Comparison of ENCODE assay signal across 9 cellular contexts in genomic region chr12:89950421-89950820, GRCh38.
DNase-seq lines count a peak whose midpoint lies in the region; ATAC-seq and TF ChIP-seq lines count a peak whose summit lies in the region.
"Had no signal": no experiment of that assay in that cellular context is flagged by ENCODE, and none has a peak within 500 bp of the region (broad histone marks: within the 10 kb centered on the region; RNA-seq: fewer than 3 reads in every experiment).

No MANE protein-coding gene starts in this region.

- no peak for DNase-seq in activated T-cell treated with anti-CD3 and anti-CD28 coated beads, Interleukin-2, amount 50 U/mL, for 4 hours
- DNase-seq in activated T-cell treated with anti-CD3 and anti-CD28 coated beads for 4 hours = no peak
- peak; percentile 28 for DNase-seq in cerebellum (ENCODE audit: low spot score)
- DNase-seq in upper lobe of right lung = no peak
- DNase-seq in body of pancreas = no peak
- DNase-seq in tibial artery = no peak
- no peak for DNase-seq in AML-193 (lab: John Stamatoyannopoulos, UW)
- DNase-seq: BE2C had no signal

- no peak for ATAC-seq in activated T-cell treated with anti-CD3 and anti-CD28 coated beads, Interleukin-2, amount 50 U/mL, for 4 hours
- peak; percentile 41 for ATAC-seq in HG03066 (IDR thresholded peaks at IDR 0.05; ENCODE audit: low read depth, unreplicated experiment)
- ATAC-seq in upper lobe of right lung = no peak
- ATAC-seq in body of pancreas = no peak

- no peak for TF ChIP-seq POLR2A in body of pancreas (IDR thresholded peaks at IDR 0.05)

- peak overlapping the region; percentile 37 for H3K27ac ChIP-seq in upper lobe of right lung
- H3K27ac ChIP-seq in body of pancreas = no peak overlapping the region
- peak overlapping the region in 1 of 2 donors; percentile 25 for H3K27ac ChIP-seq in tibial artery

- H3K4me1 ChIP-seq in upper lobe of right lung (peaks cover 27% of the 10 kb centered on the region), body of pancreas (peaks cover 18% of the 10 kb centered on the region), tibial artery (peaks cover 0 to 28% (median 16%) of the 10 kb centered on the region in 4 donors)

- H3K27me3 Mint-ChIP-seq in activated T-cell treated with anti-CD3 and anti-CD28 coated beads, Interleukin-2, amount 50 U/mL, for 4 hours (ENCODE audit: low read depth) = no peaks in the 10 kb centered on the region

- H3K36me3 ChIP-seq in upper lobe of right lung (no peaks in the 10 kb centered on the region), body of pancreas (replicated peaks in 1 of 2; ENCODE audit: insufficient read depth in 1 of 2, low read depth in 2 of 2) (no peaks in the 10 kb centered on the region), tibial artery (no peaks in the 10 kb centered on the region)
- H3K36me3 ChIP-seq: BE2C had no signal

- TF ChIP-seq CTCF in upper lobe of right lung (IDR thresholded peaks at IDR 0.05) = no peak
- TF ChIP-seq CTCF in body of pancreas (IDR thresholded peaks at IDR 0.05) = no peak
- no peak for TF ChIP-seq CTCF in tibial artery (IDR thresholded peaks at IDR 0.05)

- no peaks in the 10 kb centered on the region for H3K9me3 ChIP-seq in upper lobe of right lung
- H3K9me3 ChIP-seq in body of pancreas = no peaks in the 10 kb centered on the region
- no peaks in the 10 kb centered on the region for H3K9me3 ChIP-seq in tibial artery
- H3K9me3 ChIP-seq: BE2C had no signal

- 11 to 34% methylated on average over 1 of the region's 1 CpG for WGBS in body of pancreas, 2 donors

- intact Hi-C loops in upper lobe of right lung (cut with DNase I) (no loop called here), body of pancreas (cut with DNase I) (no loop called here), tibial artery (cut with DNase I; ENCODE audit: low total_unique reads) (no loop called here)

- peak overlapping the region; percentile 3 for H3K4me3 Mint-ChIP-seq in activated T-cell treated with anti-CD3 and anti-CD28 coated beads, Interleukin-2, amount 50 U/mL, for 4 hours

- no peaks in the 10 kb centered on the region for H3K9me3 Mint-ChIP-seq in activated T-cell treated with anti-CD3 and anti-CD28 coated beads, Interleukin-2, amount 50 U/mL, for 4 hours

- peaks cover 54% of the 10 kb centered on the region for H3K4me1 Mint-ChIP-seq in activated T-cell treated with anti-CD3 and anti-CD28 coated beads, Interleukin-2, amount 50 U/mL, for 4 hours (ENCODE audit: low read depth)

- no peak overlapping the region for H3K4me3 ChIP-seq in upper lobe of right lung
- no peak overlapping the region for H3K4me3 ChIP-seq in body of pancreas
- H3K4me3 ChIP-seq in tibial artery = no peak overlapping the region

- no peaks in the 10 kb centered on the region for H3K27me3 ChIP-seq in upper lobe of right lung
- H3K27me3 ChIP-seq in body of pancreas = no peaks in the 10 kb centered on the region
- no peaks in the 10 kb centered on the region for H3K27me3 ChIP-seq in tibial artery
- H3K27me3 ChIP-seq: BE2C had no signal

- H3K36me3 Mint-ChIP-seq in activated T-cell treated with anti-CD3 and anti-CD28 coated beads, Interleukin-2, amount 50 U/mL, for 4 hours (ENCODE audit: insufficient read depth) = no peaks in the 10 kb centered on the region
